Comparison of ENCODE assay signal across 1 cellular context in the genomic region with DNA sequence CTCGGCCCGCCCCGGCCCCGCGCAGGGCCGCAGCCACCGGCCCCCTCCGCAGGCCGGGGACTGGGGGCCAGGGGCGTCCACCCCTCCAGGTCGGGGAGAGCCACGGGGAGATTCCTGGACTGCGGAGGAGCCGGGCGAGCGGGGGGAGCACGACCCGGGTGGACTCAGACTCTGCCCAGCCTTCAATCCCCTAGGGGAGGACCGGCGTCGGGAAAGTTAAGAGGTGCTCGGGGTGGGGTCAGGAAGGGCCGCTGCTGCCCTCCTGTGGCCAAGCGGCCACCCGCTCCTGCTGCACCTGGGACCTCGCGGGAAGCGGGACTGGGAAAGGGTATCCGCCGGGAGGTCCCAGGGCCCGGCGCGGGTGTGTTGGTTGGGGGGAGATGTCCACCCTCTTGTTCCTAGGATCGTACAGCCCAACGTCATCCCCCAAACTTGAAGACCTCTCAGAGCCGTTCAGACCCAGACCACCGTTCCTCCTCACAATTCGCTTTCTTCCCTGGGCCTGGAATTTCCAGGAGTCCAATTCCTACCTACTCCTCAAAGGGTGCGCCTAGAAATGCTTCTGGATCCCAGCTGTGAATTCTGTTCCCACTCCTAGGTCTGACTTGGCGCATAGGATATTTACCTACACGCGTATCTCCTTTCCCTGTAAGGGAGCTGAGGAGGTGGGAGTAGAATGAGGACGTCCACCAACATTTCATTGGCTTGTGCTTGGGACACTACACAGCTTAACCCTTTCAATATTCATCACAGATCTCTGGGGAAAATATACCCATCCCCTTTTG.
TF ChIP-seq lines count a peak whose summit lies in the region.

No MANE protein-coding gene starts in this region.

TF ChIP-seq in HepG2, 621 proteins besides CTCF, POLR2A, EP300 and RAD21 (continued from another document):
- TF ChIP-seq, protein P1, sequence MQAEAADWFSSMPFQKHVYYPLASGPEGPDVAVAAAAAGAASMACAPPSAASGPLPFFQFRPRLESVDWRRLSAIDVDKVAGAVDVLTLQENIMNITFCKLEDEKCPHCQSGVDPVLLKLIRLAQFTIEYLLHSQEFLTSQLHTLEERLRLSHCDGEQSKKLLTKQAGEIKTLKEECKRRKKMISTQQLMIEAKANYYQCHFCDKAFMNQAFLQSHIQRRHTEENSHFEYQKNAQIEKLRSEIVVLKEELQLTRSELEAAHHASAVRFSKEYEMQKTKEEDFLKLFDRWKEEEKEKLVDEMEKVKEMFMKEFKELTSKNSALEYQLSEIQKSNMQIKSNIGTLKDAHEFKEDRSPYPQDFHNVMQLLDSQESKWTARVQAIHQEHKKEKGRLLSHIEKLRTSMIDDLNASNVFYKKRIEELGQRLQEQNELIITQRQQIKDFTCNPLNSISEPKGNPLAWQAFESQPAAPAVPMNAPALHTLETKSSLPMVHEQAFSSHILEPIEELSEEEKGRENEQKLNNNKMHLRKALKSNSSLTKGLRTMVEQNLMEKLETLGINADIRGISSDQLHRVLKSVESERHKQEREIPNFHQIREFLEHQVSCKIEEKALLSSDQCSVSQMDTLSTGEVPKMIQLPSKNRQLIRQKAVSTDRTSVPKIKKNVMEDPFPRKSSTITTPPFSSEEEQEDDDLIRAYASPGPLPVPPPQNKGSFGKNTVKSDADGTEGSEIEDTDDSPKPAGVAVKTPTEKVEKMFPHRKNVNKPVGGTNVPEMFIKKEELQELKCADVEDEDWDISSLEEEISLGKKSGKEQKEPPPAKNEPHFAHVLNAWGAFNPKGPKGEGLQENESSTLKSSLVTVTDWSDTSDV (CRISPR knock-in tag; IDR thresholded peaks at IDR 0.05) = 0 out of 2 replicates have a peak, but pooled peaks have one; percentile 28
- no peak for TF ChIP-seq ARID2 (CRISPR knock-in tag; IDR thresholded peaks at IDR 0.05; ENCODE audit: borderline replicate concordance)
- TF ChIP-seq POLR2G (IDR thresholded peaks at IDR 0.05; ENCODE audit: low read depth, low read length) = peak; percentile 65; the same call in 1 of the 2 replicates
- TF ChIP-seq, protein P2, sequence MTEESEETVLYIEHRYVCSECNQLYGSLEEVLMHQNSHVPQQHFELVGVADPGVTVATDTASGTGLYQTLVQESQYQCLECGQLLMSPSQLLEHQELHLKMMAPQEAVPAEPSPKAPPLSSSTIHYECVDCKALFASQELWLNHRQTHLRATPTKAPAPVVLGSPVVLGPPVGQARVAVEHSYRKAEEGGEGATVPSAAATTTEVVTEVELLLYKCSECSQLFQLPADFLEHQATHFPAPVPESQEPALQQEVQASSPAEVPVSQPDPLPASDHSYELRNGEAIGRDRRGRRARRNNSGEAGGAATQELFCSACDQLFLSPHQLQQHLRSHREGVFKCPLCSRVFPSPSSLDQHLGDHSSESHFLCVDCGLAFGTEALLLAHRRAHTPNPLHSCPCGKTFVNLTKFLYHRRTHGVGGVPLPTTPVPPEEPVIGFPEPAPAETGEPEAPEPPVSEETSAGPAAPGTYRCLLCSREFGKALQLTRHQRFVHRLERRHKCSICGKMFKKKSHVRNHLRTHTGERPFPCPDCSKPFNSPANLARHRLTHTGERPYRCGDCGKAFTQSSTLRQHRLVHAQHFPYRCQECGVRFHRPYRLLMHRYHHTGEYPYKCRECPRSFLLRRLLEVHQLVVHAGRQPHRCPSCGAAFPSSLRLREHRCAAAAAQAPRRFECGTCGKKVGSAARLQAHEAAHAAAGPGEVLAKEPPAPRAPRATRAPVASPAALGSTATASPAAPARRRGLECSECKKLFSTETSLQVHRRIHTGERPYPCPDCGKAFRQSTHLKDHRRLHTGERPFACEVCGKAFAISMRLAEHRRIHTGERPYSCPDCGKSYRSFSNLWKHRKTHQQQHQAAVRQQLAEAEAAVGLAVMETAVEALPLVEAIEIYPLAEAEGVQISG (CRISPR knock-in tag; IDR thresholded peaks at IDR 0.05) = peak; percentile 75
- TF ChIP-seq ZBTB7B (CRISPR knock-in tag; IDR thresholded peaks at IDR 0.05) = peak; percentile 70
- TF ChIP-seq, protein P3, sequence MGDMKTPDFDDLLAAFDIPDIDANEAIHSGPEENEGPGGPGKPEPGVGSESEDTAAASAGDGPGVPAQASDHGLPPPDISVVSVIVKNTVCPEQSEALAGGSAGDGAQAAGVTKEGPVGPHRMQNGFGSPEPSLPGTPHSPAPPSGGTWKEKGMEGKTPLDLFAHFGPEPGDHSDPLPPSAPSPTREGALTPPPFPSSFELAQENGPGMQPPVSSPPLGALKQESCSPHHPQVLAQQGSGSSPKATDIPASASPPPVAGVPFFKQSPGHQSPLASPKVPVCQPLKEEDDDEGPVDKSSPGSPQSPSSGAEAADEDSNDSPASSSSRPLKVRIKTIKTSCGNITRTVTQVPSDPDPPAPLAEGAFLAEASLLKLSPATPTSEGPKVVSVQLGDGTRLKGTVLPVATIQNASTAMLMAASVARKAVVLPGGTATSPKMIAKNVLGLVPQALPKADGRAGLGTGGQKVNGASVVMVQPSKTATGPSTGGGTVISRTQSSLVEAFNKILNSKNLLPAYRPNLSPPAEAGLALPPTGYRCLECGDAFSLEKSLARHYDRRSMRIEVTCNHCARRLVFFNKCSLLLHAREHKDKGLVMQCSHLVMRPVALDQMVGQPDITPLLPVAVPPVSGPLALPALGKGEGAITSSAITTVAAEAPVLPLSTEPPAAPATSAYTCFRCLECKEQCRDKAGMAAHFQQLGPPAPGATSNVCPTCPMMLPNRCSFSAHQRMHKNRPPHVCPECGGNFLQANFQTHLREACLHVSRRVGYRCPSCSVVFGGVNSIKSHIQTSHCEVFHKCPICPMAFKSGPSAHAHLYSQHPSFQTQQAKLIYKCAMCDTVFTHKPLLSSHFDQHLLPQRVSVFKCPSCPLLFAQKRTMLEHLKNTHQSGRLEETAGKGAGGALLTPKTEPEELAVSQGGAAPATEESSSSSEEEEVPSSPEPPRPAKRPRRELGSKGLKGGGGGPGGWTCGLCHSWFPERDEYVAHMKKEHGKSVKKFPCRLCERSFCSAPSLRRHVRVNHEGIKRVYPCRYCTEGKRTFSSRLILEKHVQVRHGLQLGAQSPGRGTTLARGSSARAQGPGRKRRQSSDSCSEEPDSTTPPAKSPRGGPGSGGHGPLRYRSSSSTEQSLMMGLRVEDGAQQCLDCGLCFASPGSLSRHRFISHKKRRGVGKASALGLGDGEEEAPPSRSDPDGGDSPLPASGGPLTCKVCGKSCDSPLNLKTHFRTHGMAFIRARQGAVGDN (CRISPR knock-in tag; IDR thresholded peaks at IDR 0.05) = peak; percentile 66
